ENCODE assay signal across 1 cellular context in the genomic region with DNA sequence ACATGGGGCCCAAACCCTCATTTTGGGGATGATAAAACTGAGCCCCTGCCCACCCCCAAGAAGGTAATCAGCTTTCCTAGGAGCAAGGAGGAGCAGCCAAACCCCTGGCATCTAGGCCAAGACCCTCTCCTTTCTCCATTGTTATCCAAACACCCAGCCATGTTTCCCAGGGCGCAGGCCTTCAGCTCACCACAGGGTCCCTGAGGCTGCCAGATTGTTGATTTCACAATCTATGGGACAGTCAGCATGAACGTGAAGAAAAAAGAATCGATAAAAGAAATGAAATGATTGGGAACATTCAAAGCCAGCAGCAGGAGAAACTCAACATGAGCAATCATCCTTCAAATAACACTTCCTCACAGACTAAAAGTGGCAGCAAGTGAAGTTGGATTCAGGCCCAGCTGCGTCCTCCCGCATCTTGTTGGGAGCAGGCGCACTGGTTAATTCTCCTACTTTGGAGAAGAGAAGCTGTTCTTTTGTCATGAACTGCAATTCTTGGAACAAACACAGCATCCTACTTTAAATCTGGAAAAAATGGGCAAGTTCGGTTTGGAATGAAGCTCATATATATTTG.
A peak's percentile ranks its signal among the peaks of the same experiment; 100 is the strongest.
TF ChIP-seq lines count a peak whose summit lies in the region.

No MANE protein-coding gene starts in this region.

TF ChIP-seq in K562, 482 proteins besides CTCF, POLR2A, EP300 and RAD21 (continued from another document):
- TF ChIP-seq, protein P1, sequence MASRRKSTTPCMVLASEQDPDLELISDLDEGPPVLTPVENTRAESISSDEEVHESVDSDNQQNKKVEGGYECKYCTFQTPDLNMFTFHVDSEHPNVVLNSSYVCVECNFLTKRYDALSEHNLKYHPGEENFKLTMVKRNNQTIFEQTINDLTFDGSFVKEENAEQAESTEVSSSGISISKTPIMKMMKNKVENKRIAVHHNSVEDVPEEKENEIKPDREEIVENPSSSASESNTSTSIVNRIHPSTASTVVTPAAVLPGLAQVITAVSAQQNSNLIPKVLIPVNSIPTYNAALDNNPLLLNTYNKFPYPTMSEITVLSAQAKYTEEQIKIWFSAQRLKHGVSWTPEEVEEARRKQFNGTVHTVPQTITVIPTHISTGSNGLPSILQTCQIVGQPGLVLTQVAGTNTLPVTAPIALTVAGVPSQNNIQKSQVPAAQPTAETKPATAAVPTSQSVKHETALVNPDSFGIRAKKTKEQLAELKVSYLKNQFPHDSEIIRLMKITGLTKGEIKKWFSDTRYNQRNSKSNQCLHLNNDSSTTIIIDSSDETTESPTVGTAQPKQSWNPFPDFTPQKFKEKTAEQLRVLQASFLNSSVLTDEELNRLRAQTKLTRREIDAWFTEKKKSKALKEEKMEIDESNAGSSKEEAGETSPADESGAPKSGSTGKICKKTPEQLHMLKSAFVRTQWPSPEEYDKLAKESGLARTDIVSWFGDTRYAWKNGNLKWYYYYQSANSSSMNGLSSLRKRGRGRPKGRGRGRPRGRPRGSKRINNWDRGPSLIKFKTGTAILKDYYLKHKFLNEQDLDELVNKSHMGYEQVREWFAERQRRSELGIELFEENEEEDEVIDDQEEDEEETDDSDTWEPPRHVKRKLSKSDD (conservative IDR thresholded peaks at IDR 0.05; ENCODE audit: low read length): no peak
- TF ChIP-seq TGIF2 (CRISPR knock-in tag; IDR thresholded peaks at IDR 0.05) (no peak), RBFOX2 (IDR thresholded peaks at IDR 0.05; ENCODE audit: low read depth, low read length) (no peak), CEBPB (tag; IDR thresholded peaks at IDR 0.05) (peak; percentile 47), POLR2G (IDR thresholded peaks at IDR 0.05; ENCODE audit: low read depth, low read length) (no peak)
- TF ChIP-seq, protein P2, sequence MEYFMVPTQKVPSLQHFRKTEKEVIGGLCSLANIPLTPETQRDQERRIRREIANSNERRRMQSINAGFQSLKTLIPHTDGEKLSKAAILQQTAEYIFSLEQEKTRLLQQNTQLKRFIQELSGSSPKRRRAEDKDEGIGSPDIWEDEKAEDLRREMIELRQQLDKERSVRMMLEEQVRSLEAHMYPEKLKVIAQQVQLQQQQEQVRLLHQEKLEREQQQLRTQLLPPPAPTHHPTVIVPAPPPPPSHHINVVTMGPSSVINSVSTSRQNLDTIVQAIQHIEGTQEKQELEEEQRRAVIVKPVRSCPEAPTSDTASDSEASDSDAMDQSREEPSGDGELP (CRISPR knock-in tag; IDR thresholded peaks at IDR 0.05; ENCODE audit: borderline replicate concordance): no peak
